In genomic region chr1:20586939-20587638, GRCh38 we compare ENCODE assay signal across 18 cellular contexts. TPM values are rescaled to one million over a fixed set of nuclear protein-coding genes. Genes with fewer than 3 reads are reported as not detected.
DNase-seq lines count a peak whose midpoint lies in the region; ATAC-seq, FAIRE-seq and TF ChIP-seq lines count a peak whose summit lies in the region.
"Had no signal": no experiment of that assay in that cellular context is flagged by ENCODE, and none has a peak within 500 bp of the region (broad histone marks: within the 10 kb centered on the region; RNA-seq: fewer than 3 reads in every experiment).

No MANE protein-coding gene starts in this region.

- H3K56ac ChIP-seq in H1 (replicated peaks; ENCODE audit: insufficient read length, low read depth, low read length), result no peak overlapping the region

- H2AFZ ChIP-seq in H1 (ENCODE audit: low read length), result no peak overlapping the region

- H2BK15ac ChIP-seq in H1 (ENCODE audit: low read length), result no peak overlapping the region

- peaks cover 49% of the 10 kb centered on the region for H3K27me3 Mint-ChIP-seq in CD8-positive, alpha-beta T cell (ENCODE audit: low read depth)

- no peak overlapping the region for H3K4me2 ChIP-seq in H1 (ENCODE audit: insufficient read depth in 1 of 2, low read depth in 2 of 2, low read length in 2 of 2)

- no peaks in the 10 kb centered on the region for H3K36me3 Mint-ChIP-seq in CD8-positive, alpha-beta T cell
- H3K36me3 Mint-ChIP-seq: WTC11 had no signal

- no peak for FAIRE-seq in H1 (lab: Jason Lieb, UNC)
- FAIRE-seq: G401.6, pancreas had no signal

- H2BK12ac ChIP-seq in H1 (ENCODE audit: low read depth, low read length), result 0 out of 2 replicates have a peak overlapping the region, but pooled peaks have one; percentile 60

- no peaks in the 10 kb centered on the region for H3K79me2 ChIP-seq in H1 (ENCODE audit: control insufficient read depth in 1 of 2, insufficient read depth in 2 of 2, low read length in 2 of 2)

- H3K18ac ChIP-seq in H1 (ENCODE audit: extremely low read depth, low read length), result no peak overlapping the region

- WGBS in H1 (ENCODE audit: extremely low coverage in 1 of 2, insufficient coverage in 1 of 2, insufficient read length in 1 of 2, insufficient replicate concordance in 2 of 2, low coverage in 1 of 2, low lambda C conversion rate in 2 of 2, missing lambda C conversion rate in 1 of 2), 2 experiments, result 85% methylated on average over 8 of the region's 10 CpGs; no CpG with 5 or more reads in 1 of the 2 experiments

- H4K8ac ChIP-seq in H1 (ENCODE audit: extremely low read depth, insufficient read depth, low read length), result no peak overlapping the region; the same call in 1 of the 2 replicates

- H3K4me1 Mint-ChIP-seq in CD8-positive, alpha-beta T cell (ENCODE audit: low read depth), result peaks cover 5% of the 10 kb centered on the region

- H3K4ac ChIP-seq in H1 (replicated peaks; ENCODE audit: insufficient read length, low read depth, low read length), result no peak overlapping the region

- no peaks in the 10 kb centered on the region for H3K27me3 ChIP-seq in H1 (replicated peaks in 1 of 4; ENCODE audit: control insufficient read depth in 3 of 4, extremely low read depth in 1 of 4, insufficient read depth in 3 of 4, low read length in 3 of 4)
- no peaks in the 10 kb centered on the region for H3K27me3 ChIP-seq in right atrium auricular region
- H3K27me3 ChIP-seq in upper lobe of right lung, result peaks cover 21% of the 10 kb centered on the region
- H3K27me3 ChIP-seq in CD8-positive, alpha-beta T cell (ENCODE audit: insufficient read depth, low read length), result peaks cover 13% of the 10 kb centered on the region

- TF ChIP-seq CTCF in AG04449 (IDR thresholded peaks at IDR 0.05; ENCODE audit: insufficient read depth, low read length, missing control alignments) (peak; percentile 27), HEK293 (tag by site-specific recombination; IDR thresholded peaks at IDR 0.05) (no peak), H1 (IDR thresholded peaks at IDR 0.05; ENCODE audit: control extremely low read depth in 1 of 3, insufficient read depth in 1 of 3, low read depth in 1 of 3, low read length in 3 of 3) (no peak), right atrium auricular region (IDR thresholded peaks at IDR 0.05) (no peak), upper lobe of right lung (IDR thresholded peaks at IDR 0.05) (no peak)
- no peak for TF ChIP-seq CTCF in CD8-positive, alpha-beta T cell (IDR thresholded peaks at IDR 0.05)

- TF ChIP-seq RAD21 in H1 (IDR thresholded peaks at IDR 0.05 in 1 of 2, conservative IDR thresholded peaks at IDR 0.05 in 1 of 2; ENCODE audit: low read depth in 2 of 2, low read length in 2 of 2), result no peak

- H2BK20ac ChIP-seq in H1 (ENCODE audit: low read length), result no peak overlapping the region

- H4K20me1 ChIP-seq in H1 (replicated peaks in 1 of 2; ENCODE audit: control insufficient read depth in 1 of 2, insufficient read depth in 2 of 2, low read length in 2 of 2), result no peaks in the 10 kb centered on the region

- H3K36me3 ChIP-seq in HEK293 (ENCODE audit: control insufficient read depth in 2 of 2, insufficient read depth in 1 of 2, low read length in 2 of 2) (no peaks in the 10 kb centered on the region), H1 (ENCODE audit: control insufficient read depth in 2 of 4, insufficient read depth in 4 of 4, low read length in 3 of 4) (no peaks in the 10 kb centered on the region), right atrium auricular region (no peaks in the 10 kb centered on the region), upper lobe of right lung (no peaks in the 10 kb centered on the region)
- no peaks in the 10 kb centered on the region for H3K36me3 ChIP-seq in CD8-positive, alpha-beta T cell (ENCODE audit: insufficient read depth, low read length)
- H3K36me3 ChIP-seq: heart right ventricle, pancreas had no signal

- no peak overlapping the region for H3K4me3 ChIP-seq in AG04449 (ENCODE audit: low read depth, low read length)
- H3K4me3 ChIP-seq in HEK293 (ENCODE audit: low read depth, low read length), result no peak overlapping the region
- H3K4me3 ChIP-seq in H1 (ENCODE audit: extremely low read depth in 1 of 4, insufficient read depth in 2 of 4, low read depth in 3 of 4, low read length in 4 of 4), result no peak overlapping the region
- no peak overlapping the region for H3K4me3 ChIP-seq in right atrium auricular region
- no peak overlapping the region for H3K4me3 ChIP-seq in upper lobe of right lung
- no peak overlapping the region for H3K4me3 ChIP-seq in CD8-positive, alpha-beta T cell (ENCODE audit: low read depth, low read length)
- H3K4me3 ChIP-seq: coronary artery, heart right ventricle, pancreas had no signal

- no peak overlapping the region for H3K9ac ChIP-seq in H1 (replicated peaks in 1 of 4; ENCODE audit: extremely low read depth in 1 of 4, low read depth in 3 of 4, low read length in 3 of 4)

- H3K9me3 Mint-ChIP-seq in CD8-positive, alpha-beta T cell, result no peaks in the 10 kb centered on the region
- H3K9me3 Mint-ChIP-seq: WTC11 had no signal

- CTCF ChIA-PET in AG04449 (lab: Yijun Ruan, JAX) (interaction anchor here (0.6 to 9.0 kb wide), 4 partner anchors 9 to 45 kb away, joined by 3 to 74 read pairs (median 28); partner anchors contain the start of gene PINK1), HEK293 (lab: Yijun Ruan, JAX) (interaction anchor here (0.6 to 2.1 kb wide), 7 partner anchors 10 to 53 kb away, joined by 3 to 12 read pairs (median 4); partner anchors contain the start of gene PINK1), H1 (lab: Charles Lee; ENCODE audit: partially characterized antibody) (interaction anchor here (1.6 to 3.4 kb wide), 7 partner anchors 11 to 53 kb away, joined by 4 to 28 read pairs (median 13); partner anchors contain the start of gene PINK1)
- CTCF ChIA-PET in CD8-positive, alpha-beta T cell (lab: Charles Lee), result no interaction called here

- H3K4me1 ChIP-seq in HEK293 (ENCODE audit: control insufficient read depth, insufficient read depth, low read length) (peaks cover 3% of the 10 kb centered on the region; the same call in 1 of the 2 replicates), H1 (replicated peaks in 1 of 4; ENCODE audit: control insufficient read depth in 3 of 4, insufficient read depth in 4 of 4, low read length in 3 of 4) (peaks cover 0 to 16% (median 12%) of the 10 kb centered on the region in 4 experiments; a peak in 5 of 7 replicates), right atrium auricular region (peaks cover 0 to 22% of the 10 kb centered on the region in 2 donors), upper lobe of right lung (peaks cover 16% of the 10 kb centered on the region)
- no peaks in the 10 kb centered on the region for H3K4me1 ChIP-seq in CD8-positive, alpha-beta T cell (ENCODE audit: insufficient read depth, low read length)
- H3K4me1 ChIP-seq: pancreas had no signal

- H3K23me2 ChIP-seq in H1 (ENCODE audit: low read depth, low read length), result no peaks in the 10 kb centered on the region

- no peak overlapping the region for H3K4me3 Mint-ChIP-seq in CD8-positive, alpha-beta T cell
- H3K4me3 Mint-ChIP-seq: naive thymus-derived CD8-positive, alpha-beta T cell; WTC11 had no signal

- no peak for DNase-seq in AG04449 (ENCODE audit: low read depth, low spot score)
- no peak for DNase-seq in H1 (ENCODE audit: low read depth in 1 of 2, low spot score in 2 of 2)
- peak; percentile 62 for DNase-seq in right atrium auricular region (ENCODE audit: low spot score)
- DNase-seq in H4 (ENCODE audit: low spot score), result no peak
- DNase-seq in upper lobe of right lung, result no peak
- DNase-seq in CD8-positive, alpha-beta T cell, result no peak
- DNase-seq: activated gamma-delta T cell; naive thymus-derived CD8-positive, alpha-beta T cell; NCI-H2171 treated with DMSO at 0.1 percent for 48 hours; NCI-H69; pancreas had no signal

- POLR2A ChIA-PET in AG04449 (lab: Yijun Ruan, JAX), result no interaction called here
- POLR2A ChIA-PET in HEK293 (lab: Yijun Ruan, JAX), result interaction anchor here (1.3 kb wide), 1 partner anchor 200 kb away, joined by 3 read pairs; the partner anchor contains the start of gene HP1BP3
- POLR2A ChIA-PET in H1 (lab: Charles Lee; ENCODE audit: partially characterized antibody), result interaction anchor here (1.1 kb wide), 1 partner anchor 45 kb away, joined by 3 read pairs; no protein-coding TSS in a partner anchor
- POLR2A ChIA-PET in CD8-positive, alpha-beta T cell (lab: Charles Lee), result no interaction called here

- H3K9me3 ChIP-seq in HEK293 (ENCODE audit: control insufficient read depth, insufficient read depth, low read depth, low read length) (no peaks in the 10 kb centered on the region), H1 (ENCODE audit: insufficient read depth in 2 of 2, low read depth in 1 of 2, low read length in 1 of 2) (no peaks in the 10 kb centered on the region), right atrium auricular region (no peaks in the 10 kb centered on the region), upper lobe of right lung (no peaks in the 10 kb centered on the region)
- no peaks in the 10 kb centered on the region for H3K9me3 ChIP-seq in CD8-positive, alpha-beta T cell (ENCODE audit: low read length)
- H3K9me3 ChIP-seq: pancreas had no signal

- H2BK120ac ChIP-seq in H1 (replicated peaks; ENCODE audit: low read depth, low read length), result no peak overlapping the region

- no peak overlapping the region for H3K27ac Mint-ChIP-seq in CD8-positive, alpha-beta T cell
- H3K27ac Mint-ChIP-seq: naive thymus-derived CD8-positive, alpha-beta T cell; WTC11 had no signal

- ATAC-seq in GM18520 (IDR thresholded peaks at IDR 0.05; ENCODE audit: unreplicated experiment), result no peak
- no peak for ATAC-seq in upper lobe of right lung
- ATAC-seq in CD8-positive, alpha-beta T cell, result no peak
- ATAC-seq: naive thymus-derived CD8-positive, alpha-beta T cell; WTC11 had no signal

- TF ChIP-seq POLR2A in H1 (IDR thresholded peaks at IDR 0.05; ENCODE audit: control extremely low read depth in 1 of 2, low read depth in 2 of 2, low read length in 2 of 2), result no peak

- H3K27ac ChIP-seq in HEK293 (ENCODE audit: extremely low read depth, low read depth, low read length) (no peak overlapping the region), H1 (ENCODE audit: low read depth, low read length) (no peak overlapping the region), right atrium auricular region (peak overlapping the region; percentile 39 to 64), upper lobe of right lung (no peak overlapping the region)
- H3K27ac ChIP-seq in CD8-positive, alpha-beta T cell (ENCODE audit: low read depth, low read length), result no peak overlapping the region
- H3K27ac ChIP-seq: HL-60, pancreas had no signal

- H2BK5ac ChIP-seq in H1 (ENCODE audit: low read depth, low read length), result no peak overlapping the region

- H3K79me1 ChIP-seq in H1 (ENCODE audit: low read depth, low read length), result no peaks in the 10 kb centered on the region

- intact Hi-C loops in upper lobe of right lung (cut with DNase I), result no loop called here
- intact Hi-C loops in CD8-positive, alpha-beta T cell (cut with DNase I, micrococcal nuclease), result no loop called here

- H4K5ac ChIP-seq in H1 (ENCODE audit: insufficient read length, low read depth, low read length), result no peak overlapping the region

- TF ChIP-seq EP300 in H1 (IDR thresholded peaks at IDR 0.05; ENCODE audit: borderline replicate concordance in 1 of 2, low read depth in 2 of 2, low read length in 2 of 2), result no peak

- H2AK5ac ChIP-seq in H1 (ENCODE audit: low read depth, low read length), result 0 out of 2 replicates have a peak overlapping the region, but pooled peaks have one; percentile 53

- no peak overlapping the region for H4K91ac ChIP-seq in H1 (replicated peaks; ENCODE audit: insufficient read length, low read length)

- H3K23ac ChIP-seq in H1 (ENCODE audit: insufficient read length), result no peak overlapping the region

- no peak overlapping the region for H3K14ac ChIP-seq in H1 (ENCODE audit: insufficient read length)

RNA-seq across cellular contexts. Expression of gene CDA, which starts 1.8 kb away (rescaled TPM):
- 3.3 and 4.4 TPM in 2 replicates for total RNA-seq in H1 (2021; fragmentation: NEBNext Ultra II Directional; extraction: Animal tissue kit (Norgen Biotek cat#: 25700))
- 11.3 TPM in 2 replicates for polyA plus RNA-seq in H1 (2011; rRNA removed)
- polyA plus RNA-seq in H1 (2011; cell fraction: cytosol; rRNA removed), result 7.0 TPM
- polyA plus RNA-seq in H1 (2011; cell fraction: nucleus; rRNA removed), result 5.3 TPM
- 4.4 to 10.1 TPM (median 7.1 TPM) in 4 replicates for polyA plus RNA-seq in H1 (2012, experiment 1 of 2)
- 7.0 TPM for polyA plus RNA-seq in H1 (2012, experiment 2 of 2)
- 7.4 TPM for polyA plus RNA-seq in H1 (2013, experiment 1 of 2)
- 7.4 TPM for polyA plus RNA-seq in H1 (2013, experiment 2 of 2)
- 3.0 and 3.9 TPM in 2 replicates for polyA minus RNA-seq in H1 (2011; rRNA and poly(A)+ RNA removed)
- 4.9 TPM for polyA minus RNA-seq in H1 (2011; cell fraction: cytosol; rRNA and poly(A)+ RNA removed)
- polyA minus RNA-seq in H1 (2011; cell fraction: nucleus; rRNA and poly(A)+ RNA removed), result 2.2 TPM
- total RNA-seq in right atrium auricular region, result 1 to 10 TPM; 1.3 to 6.6 TPM
- not detected in 2 replicates for total RNA-seq in H4 (2014; rRNA removed; shearing (Covaris generic))
- 8.8 TPM for total RNA-seq in upper lobe of right lung
- not detected for total RNA-seq in CD8-positive, alpha-beta T cell
- total RNA-seq: naive thymus-derived CD8-positive, alpha-beta T cell had no signal
- polyA plus RNA-seq: naive thymus-derived CD8-positive, alpha-beta T cell had no signal

RNA-seq across cellular contexts. Expression of gene FAM43B, which starts 34.7 kb away (rescaled TPM):
- total RNA-seq in H1 (2021; fragmentation: NEBNext Ultra II Directional; extraction: Animal tissue kit (Norgen Biotek cat#: 25700)), result 1.9 and 2.2 TPM in 2 replicates
- 0.88 and 1.0 TPM in 2 replicates for polyA plus RNA-seq in H1 (2011; rRNA removed)
- 0.71 TPM for polyA plus RNA-seq in H1 (2011; cell fraction: cytosol; rRNA removed)
- 1.2 TPM for polyA plus RNA-seq in H1 (2011; cell fraction: nucleus; rRNA removed)
- 0.81 to 1.7 TPM (median 1.6 TPM) in 4 replicates for polyA plus RNA-seq in H1 (2012, experiment 1 of 2)
- polyA plus RNA-seq in H1 (2012, experiment 2 of 2), result 2.1 TPM
- polyA plus RNA-seq in H1 (2013, experiment 1 of 2), result 0.93 TPM
- polyA plus RNA-seq in H1 (2013, experiment 2 of 2), result 0.66 TPM
- polyA minus RNA-seq in H1 (2011; rRNA and poly(A)+ RNA removed), result 0.13 and 0.44 TPM in 2 replicates
- 1.7 TPM for polyA minus RNA-seq in H1 (2011; cell fraction: cytosol; rRNA and poly(A)+ RNA removed)
- 0.80 TPM for polyA minus RNA-seq in H1 (2011; cell fraction: nucleus; rRNA and poly(A)+ RNA removed)
- total RNA-seq in right atrium auricular region (1 to 10 TPM; 1.4 to 1.7 TPM), upper lobe of right lung (0.20 TPM)
- total RNA-seq in H4 (2014; rRNA removed; shearing (Covaris generic)), result 0.04 TPM in 1 of 2 replicates, not detected in the other
- total RNA-seq in CD8-positive, alpha-beta T cell, result not detected
- total RNA-seq: naive thymus-derived CD8-positive, alpha-beta T cell had no signal
- polyA plus RNA-seq: naive thymus-derived CD8-positive, alpha-beta T cell had no signal

RNA-seq across cellular contexts. Expression of gene PINK1, which starts 46.2 kb away (rescaled TPM):
- 19.3 and 20.5 TPM in 2 replicates for total RNA-seq in H1 (2021; fragmentation: NEBNext Ultra II Directional; extraction: Animal tissue kit (Norgen Biotek cat#: 25700))
- polyA plus RNA-seq in H1 (2011; rRNA removed), result 16.1 and 21.0 TPM in 2 replicates
- 24.1 TPM for polyA plus RNA-seq in H1 (2011; cell fraction: cytosol; rRNA removed)
- polyA plus RNA-seq in H1 (2011; cell fraction: nucleus; rRNA removed), result 18.1 TPM
- 13.9 to 22.3 TPM (median 20.0 TPM) in 4 replicates for polyA plus RNA-seq in H1 (2012, experiment 1 of 2)
- polyA plus RNA-seq in H1 (2012, experiment 2 of 2), result 14.5 TPM
- polyA plus RNA-seq in H1 (2013, experiment 1 of 2), result 12.1 TPM
- polyA plus RNA-seq in H1 (2013, experiment 2 of 2), result 12.0 TPM
- polyA minus RNA-seq in H1 (2011; rRNA and poly(A)+ RNA removed), result 8.6 and 13.2 TPM in 2 replicates
- polyA minus RNA-seq in H1 (2011; cell fraction: cytosol; rRNA and poly(A)+ RNA removed), result 7.8 TPM
- polyA minus RNA-seq in H1 (2011; cell fraction: nucleus; rRNA and poly(A)+ RNA removed), result 5.9 TPM
- total RNA-seq in right atrium auricular region (100 to 1,000 TPM; 173 to 174 TPM), upper lobe of right lung (62.5 TPM)
- total RNA-seq in H4 (2014; rRNA removed; shearing (Covaris generic)), result 29.6 and 33.1 TPM in 2 replicates
- total RNA-seq in CD8-positive, alpha-beta T cell, result 1 to 10 TPM; 8.0 to 8.3 TPM

Comparison
In these comparisons a context has a peak if more than half of its experiments do, and no peak if none do; other contexts are left out.
1. H3K27ac ChIP-seq: peak in right atrium auricular region (2 of 2); none in HEK293 (single experiment), H1 (single experiment), upper lobe of right lung (single experiment) and CD8-positive, alpha-beta T cell (single experiment).
2. POLR2A ChIA-PET loops: an anchor here in HEK293 (1.3 kb wide) and H1 (1.1 kb wide); none called in AG04449 and CD8-positive, alpha-beta T cell.